In the genomic region with DNA sequence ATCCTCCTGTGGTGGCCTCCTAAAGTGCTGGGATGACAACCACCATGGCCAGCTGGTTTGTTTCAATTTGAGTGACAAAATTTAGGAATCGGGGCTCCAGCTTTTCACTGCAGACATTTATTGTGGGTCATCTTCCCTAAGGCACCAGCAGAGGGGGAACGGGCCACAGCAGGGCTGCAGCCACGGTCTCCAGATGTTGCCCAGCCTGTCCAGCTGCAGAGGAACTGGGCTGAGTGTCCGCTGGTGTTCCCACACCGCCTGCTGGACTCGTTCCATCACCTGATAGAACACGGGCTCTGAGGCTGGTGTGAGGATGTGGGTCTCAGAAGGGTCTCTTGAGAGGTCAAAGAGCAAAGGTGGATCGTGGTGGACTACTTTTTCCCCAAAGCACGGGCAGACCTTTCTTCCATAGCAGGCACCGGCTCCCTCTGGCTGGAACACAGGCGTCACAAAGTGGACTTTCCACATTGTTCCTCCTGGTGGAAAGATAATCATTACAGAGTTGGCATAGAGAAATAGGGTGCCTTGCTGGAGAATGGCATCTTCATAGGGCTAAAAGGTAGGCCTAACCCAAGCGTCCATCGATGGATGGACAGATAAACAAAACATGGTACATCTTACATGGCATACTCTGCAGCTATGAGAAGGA, we compare ENCODE assay signal across 17 cellular contexts. TPM values are rescaled to one million over a fixed set of nuclear protein-coding genes. Genes with fewer than 3 reads are reported as not detected.
DNase-seq lines count a peak whose midpoint lies in the region; ATAC-seq, FAIRE-seq and TF ChIP-seq lines count a peak whose summit lies in the region.
"Had no signal": no experiment of that assay in that cellular context is flagged by ENCODE, and none has a peak within 500 bp of the region (broad histone marks: within the 10 kb centered on the region; RNA-seq: fewer than 3 reads in every experiment).

No MANE protein-coding gene starts in this region.

- H3K4me1 Mint-ChIP-seq in CD14-positive monocyte (peaks cover 46% of the 10 kb centered on the region), endodermal cell (peaks cover 13% of the 10 kb centered on the region)

- intact Hi-C loops in CD14-positive monocyte (cut with micrococcal nuclease) = loop anchor here in 1 of 2 donors (2.0 kb wide), 1 partner anchor 46 kb away; no protein-coding TSS in a partner anchor

- H3K4me3 Mint-ChIP-seq in CD14-positive monocyte = no peak overlapping the region
- no peak overlapping the region for H3K4me3 Mint-ChIP-seq in endodermal cell
- H3K4me3 Mint-ChIP-seq: CD4-positive, alpha-beta T cell had no signal

- H3K4me3 ChIP-seq in endodermal cell (ENCODE audit: low read length) = no peak overlapping the region
- H3K4me3 ChIP-seq in neutrophil (ENCODE audit: low read depth in 1 of 2, low read length in 1 of 2) = no peak overlapping the region

- peaks cover 0 to 4% of the 10 kb centered on the region in 2 donors for H3K36me3 Mint-ChIP-seq in CD14-positive monocyte
- H3K36me3 Mint-ChIP-seq in endodermal cell (ENCODE audit: low read depth) = peaks cover 84% of the 10 kb centered on the region

- H3K27ac ChIP-seq in endodermal cell (ENCODE audit: low read depth, low read length) (no peak overlapping the region), neutrophil (peak overlapping the region; percentile 61)

- H3K9me3 ChIP-seq in endodermal cell (ENCODE audit: control insufficient read depth, low read length) (no peaks in the 10 kb centered on the region), neutrophil (no peaks in the 10 kb centered on the region)
- H3K9me3 ChIP-seq: BE2C, Caco-2 had no signal

- no peaks in the 10 kb centered on the region for H3K4me1 ChIP-seq in endodermal cell (ENCODE audit: control insufficient read depth, insufficient read depth, low read length)
- H3K4me1 ChIP-seq in neutrophil (ENCODE audit: control insufficient read depth in 1 of 2, insufficient read depth in 1 of 2, low read depth in 1 of 2, low read length in 1 of 2) = peaks cover 23 to 34% of the 10 kb centered on the region in 2 experiments
- H3K4me1 ChIP-seq: BE2C, Caco-2 had no signal

- FAIRE-seq in HTR-8/SVneo (lab: Jason Lieb, UNC) = peak; percentile 20
- FAIRE-seq: D721Med, GM12892, GM18507 had no signal

- H3K9me3 Mint-ChIP-seq in CD14-positive monocyte (peaks cover 0 to 12% (median 10%) of the 10 kb centered on the region in 7 donors), endodermal cell (peaks cover 7% of the 10 kb centered on the region)
- H3K9me3 Mint-ChIP-seq: CD4-positive, alpha-beta T cell had no signal

- H3K36me3 ChIP-seq in endodermal cell (ENCODE audit: control insufficient read depth, insufficient read depth, low read length) (peaks cover 27% of the 10 kb centered on the region), neutrophil (no peaks in the 10 kb centered on the region)
- H3K36me3 ChIP-seq: BE2C had no signal

- no peak overlapping the region for H3K9ac ChIP-seq in endodermal cell (ENCODE audit: extremely low read depth, low read length, poor library complexity, severe bottlenecking)

- 95 to 97% methylated on average over 4 to 13 of the region's 13 CpGs for WGBS in endodermal cell (ENCODE audit: insufficient coverage in 1 of 2, insufficient read length in 1 of 2), 2 experiments

- no peaks in the 10 kb centered on the region for H3K27me3 ChIP-seq in endodermal cell (ENCODE audit: control insufficient read depth, insufficient read depth, low read length, poor library complexity, severe bottlenecking)
- no peaks in the 10 kb centered on the region for H3K27me3 ChIP-seq in neutrophil
- H3K27me3 ChIP-seq: BE2C had no signal

- ATAC-seq in GM21723 (IDR thresholded peaks at IDR 0.05; ENCODE audit: unreplicated experiment) (no peak), GM21515 (IDR thresholded peaks at IDR 0.05; ENCODE audit: unreplicated experiment) (no peak)

- DNase-seq in CD14-positive monocyte (ENCODE audit: low spot score) (no peak), HTR-8/SVneo (ENCODE audit: insufficient read length, low spot score) (no peak), endodermal cell (no peak), DMS79 (lab: John Stamatoyannopoulos, UW) (no peak)
- DNase-seq: BE2C; C1 segment of cervical spinal cord; Caco-2; CD4-positive, alpha-beta T cell; GDM1; GOT3; H7 had no signal

- H3K27ac Mint-ChIP-seq in CD14-positive monocyte = peak overlapping the region in 6 of 7 donors; percentile 69 to 86 (median 80)
- H3K27ac Mint-ChIP-seq in endodermal cell = peak overlapping the region; percentile 24
- H3K27ac Mint-ChIP-seq: CD4-positive, alpha-beta T cell had no signal

- TF ChIP-seq CTCF in CD14-positive monocyte (IDR thresholded peaks at IDR 0.05) (no peak), endodermal cell (conservative IDR thresholded peaks at IDR 0.05) (peak; percentile 30), neutrophil (IDR thresholded peaks at IDR 0.05) (no peak)

- H3K27me3 Mint-ChIP-seq in CD14-positive monocyte (ENCODE audit: low read depth in 3 of 3) (peaks cover 0 to 3% (median 2%) of the 10 kb centered on the region in 3 donors), endodermal cell (ENCODE audit: insufficient read depth) (no peaks in the 10 kb centered on the region)
- H3K27me3 Mint-ChIP-seq: CD4-positive, alpha-beta T cell had no signal

RNA-seq across cellular contexts. Expression of gene ARSD, which starts 5.7 kb away (rescaled TPM):
- polyA plus RNA-seq in CD14-positive monocyte = 10 to 100 TPM; 19.7 to 28.6 TPM
- 10 to 100 TPM in 1 of 2 donors, 1 to 10 TPM in 1; 4.9 to 15.7 TPM for total RNA-seq in endodermal cell
- 4.9 TPM for polyA plus RNA-seq in endodermal cell (2013, experiment 1 of 2)
- polyA plus RNA-seq in endodermal cell (2013, experiment 2 of 2) = 5.1 TPM
